1 cellular context compared by ENCODE assay signal in the genomic region with DNA sequence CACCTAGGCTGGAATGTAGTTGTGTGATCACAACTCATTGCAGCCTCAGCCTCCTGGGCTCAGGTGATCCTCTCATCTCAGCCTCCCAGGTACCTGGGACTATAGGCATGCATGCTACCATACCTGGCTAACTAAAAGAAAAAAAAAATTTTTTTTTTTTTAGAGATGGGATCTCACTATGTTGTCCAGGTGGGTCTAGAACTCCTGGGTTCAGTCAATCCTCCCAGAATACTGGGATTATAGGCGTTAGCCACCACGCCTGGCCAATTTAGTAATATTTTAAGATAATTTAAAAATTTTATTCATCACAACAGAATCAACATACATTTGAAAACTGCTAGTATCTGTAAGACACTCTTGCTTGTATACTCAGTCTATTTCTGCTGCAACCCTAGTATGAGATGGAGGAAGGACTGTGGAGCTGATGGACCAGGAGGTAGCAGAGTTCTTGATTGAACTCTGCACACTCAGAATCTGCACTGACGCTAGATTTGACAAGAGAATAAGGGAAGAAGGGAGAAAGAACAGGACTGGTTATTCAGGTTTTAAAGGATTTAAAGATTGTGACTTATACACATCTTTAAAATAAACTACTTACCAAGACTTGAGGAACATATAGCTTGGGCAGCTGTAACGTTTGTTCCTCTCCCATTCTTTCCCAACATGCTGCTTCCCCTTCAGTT.
TF ChIP-seq lines count a peak whose summit lies in the region.

No MANE protein-coding gene starts in this region.

TF ChIP-seq in K562, 482 proteins besides CTCF, POLR2A, EP300 and RAD21 (continued from another document):
- TF ChIP-seq RBM25 (IDR thresholded peaks at IDR 0.05; ENCODE audit: low read depth, low read length, severe bottlenecking), result peak; percentile 42
- no peak for TF ChIP-seq ZNF232 (CRISPR knock-in tag; IDR thresholded peaks at IDR 0.05)
- TF ChIP-seq, protein P1, sequence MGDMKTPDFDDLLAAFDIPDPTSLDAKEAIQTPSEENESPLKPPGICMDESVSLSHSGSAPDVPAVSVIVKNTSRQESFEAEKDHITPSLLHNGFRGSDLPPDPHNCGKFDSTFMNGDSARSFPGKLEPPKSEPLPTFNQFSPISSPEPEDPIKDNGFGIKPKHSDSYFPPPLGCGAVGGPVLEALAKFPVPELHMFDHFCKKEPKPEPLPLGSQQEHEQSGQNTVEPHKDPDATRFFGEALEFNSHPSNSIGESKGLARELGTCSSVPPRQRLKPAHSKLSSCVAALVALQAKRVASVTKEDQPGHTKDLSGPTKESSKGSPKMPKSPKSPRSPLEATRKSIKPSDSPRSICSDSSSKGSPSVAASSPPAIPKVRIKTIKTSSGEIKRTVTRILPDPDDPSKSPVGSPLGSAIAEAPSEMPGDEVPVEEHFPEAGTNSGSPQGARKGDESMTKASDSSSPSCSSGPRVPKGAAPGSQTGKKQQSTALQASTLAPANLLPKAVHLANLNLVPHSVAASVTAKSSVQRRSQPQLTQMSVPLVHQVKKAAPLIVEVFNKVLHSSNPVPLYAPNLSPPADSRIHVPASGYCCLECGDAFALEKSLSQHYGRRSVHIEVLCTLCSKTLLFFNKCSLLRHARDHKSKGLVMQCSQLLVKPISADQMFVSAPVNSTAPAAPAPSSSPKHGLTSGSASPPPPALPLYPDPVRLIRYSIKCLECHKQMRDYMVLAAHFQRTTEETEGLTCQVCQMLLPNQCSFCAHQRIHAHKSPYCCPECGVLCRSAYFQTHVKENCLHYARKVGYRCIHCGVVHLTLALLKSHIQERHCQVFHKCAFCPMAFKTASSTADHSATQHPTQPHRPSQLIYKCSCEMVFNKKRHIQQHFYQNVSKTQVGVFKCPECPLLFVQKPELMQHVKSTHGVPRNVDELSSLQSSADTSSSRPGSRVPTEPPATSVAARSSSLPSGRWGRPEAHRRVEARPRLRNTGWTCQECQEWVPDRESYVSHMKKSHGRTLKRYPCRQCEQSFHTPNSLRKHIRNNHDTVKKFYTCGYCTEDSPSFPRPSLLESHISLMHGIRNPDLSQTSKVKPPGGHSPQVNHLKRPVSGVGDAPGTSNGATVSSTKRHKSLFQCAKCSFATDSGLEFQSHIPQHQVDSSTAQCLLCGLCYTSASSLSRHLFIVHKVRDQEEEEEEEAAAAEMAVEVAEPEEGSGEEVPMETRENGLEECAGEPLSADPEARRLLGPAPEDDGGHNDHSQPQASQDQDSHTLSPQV (IDR thresholded peaks at IDR 0.05), result 0 out of 2 replicates have a peak, but pooled peaks have one; percentile 7
- TF ChIP-seq, protein P2, sequence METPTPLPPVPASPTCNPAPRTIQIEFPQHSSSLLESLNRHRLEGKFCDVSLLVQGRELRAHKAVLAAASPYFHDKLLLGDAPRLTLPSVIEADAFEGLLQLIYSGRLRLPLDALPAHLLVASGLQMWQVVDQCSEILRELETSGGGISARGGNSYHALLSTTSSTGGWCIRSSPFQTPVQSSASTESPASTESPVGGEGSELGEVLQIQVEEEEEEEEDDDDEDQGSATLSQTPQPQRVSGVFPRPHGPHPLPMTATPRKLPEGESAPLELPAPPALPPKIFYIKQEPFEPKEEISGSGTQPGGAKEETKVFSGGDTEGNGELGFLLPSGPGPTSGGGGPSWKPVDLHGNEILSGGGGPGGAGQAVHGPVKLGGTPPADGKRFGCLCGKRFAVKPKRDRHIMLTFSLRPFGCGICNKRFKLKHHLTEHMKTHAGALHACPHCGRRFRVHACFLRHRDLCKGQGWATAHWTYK (CRISPR knock-in tag; IDR thresholded peaks at IDR 0.05), result no peak
